Comparison of ENCODE assay signal across 16 cellular contexts in the genomic region with DNA sequence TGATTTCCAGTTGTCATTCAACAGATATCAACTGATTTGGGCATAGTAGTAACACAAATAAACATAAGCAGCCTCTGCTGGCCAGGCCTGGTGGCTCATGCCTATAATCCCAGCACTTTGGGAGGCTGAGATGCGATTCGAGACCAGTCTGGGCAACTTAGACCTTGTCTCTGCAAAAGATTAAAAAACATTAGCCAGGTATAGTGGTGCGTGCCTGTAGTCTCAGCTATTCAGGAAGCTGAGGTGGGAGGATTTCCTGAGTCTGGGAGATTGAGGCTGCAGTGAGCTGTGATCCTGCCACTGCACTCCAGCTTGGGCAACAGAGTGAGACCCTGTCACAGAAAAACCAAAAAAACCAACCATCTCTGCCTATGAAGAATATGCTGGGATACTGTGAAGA. TPM values are rescaled to one million over a fixed set of nuclear protein-coding genes. Genes with fewer than 3 reads are reported as not detected.
DNase-seq lines count a peak whose midpoint lies in the region; ATAC-seq and TF ChIP-seq lines count a peak whose summit lies in the region.
"Had no signal": no experiment of that assay in that cellular context is flagged by ENCODE, and none has a peak within 500 bp of the region (broad histone marks: within the 10 kb centered on the region; RNA-seq: fewer than 3 reads in every experiment).

No MANE protein-coding gene starts in this region.

- no peaks in the 10 kb centered on the region for H3K27me3 Mint-ChIP-seq in stimulated activated naive CD8-positive, alpha-beta T cell treated with anti-CD3 and anti-CD28 coated beads, Interleukin-15, Interleukin-2, amounts not matched to agents 100 ng/mL and 50 ng/mL, for 24 hours
- H3K27me3 Mint-ChIP-seq in activated T-helper 1 cell treated with anti-CD3 and anti-CD28 coated beads, Interleukin-12 subunit alpha, Interleukin-12 subunit beta, Interleukin-2, Interleukin-4 antibody, amounts not matched to agents 30 ng/mL and 10 ng/mL and 1 ng/mL, durations not matched to agents 14 hours and 24 hours and 36 hours (ENCODE audit: insufficient read depth): no peaks in the 10 kb centered on the region

- no peak for TF ChIP-seq EP300 in esophagus muscularis mucosa (IDR thresholded peaks at IDR 0.05)

- H3K9me3 ChIP-seq in esophagus muscularis mucosa: no peaks in the 10 kb centered on the region
- H3K9me3 ChIP-seq: upper lobe of left lung had no signal

- H3K36me3 ChIP-seq in esophagus muscularis mucosa: peaks cover 5 to 55% (median 28%) of the 10 kb centered on the region in 4 donors

- no peak for TF ChIP-seq POLR2A in esophagus muscularis mucosa (IDR thresholded peaks at IDR 0.05; ENCODE audit: low read depth)

- ATAC-seq in stimulated activated naive CD8-positive, alpha-beta T cell treated with anti-CD3 and anti-CD28 coated beads, Interleukin-15, Interleukin-2, amounts not matched to agents 100 U/mL and 50 U/mL, for 24 hours: no peak

- peak overlapping the region in 3 of 4 donors; percentile 2 to 22 (median 22) for H3K27ac ChIP-seq in esophagus muscularis mucosa (replicated peaks in 1 of 4)
- H3K27ac ChIP-seq: GM23248 had no signal

- no peak for DNase-seq in stimulated activated naive CD8-positive, alpha-beta T cell treated with anti-CD3 and anti-CD28 coated beads, Interleukin-15, Interleukin-2, amounts not matched to agents 100 U/mL and 50 U/mL, for 24 hours
- DNase-seq in activated T-helper 1 cell treated with anti-CD3 and anti-CD28 coated beads, Interleukin-12 subunit alpha, Interleukin-12 subunit beta, Interleukin-2, Interleukin-4 antibody, amounts not matched to agents 30 ng/mL and 10 ng/mL and 1 ng/mL, durations not matched to agents 14 hours and 24 hours and 36 hours (ENCODE audit: low spot score): no peak
- DNase-seq in esophagus muscularis mucosa (ENCODE audit: extremely low spot score) (no peak), GM13977 (ENCODE audit: low spot score) (no peak), NCI-H526 (lab: John Stamatoyannopoulos, UW) (no peak), ACHN (no peak), NCI-H2029 treated with DMSO at 0.1 percent for 48 hours (lab: John Stamatoyannopoulos, UW) (no peak)
- DNase-seq: activated CD4-positive, CD25-positive, alpha-beta regulatory T cell treated with anti-CD3 and anti-CD28 coated beads, Interleukin-2, amount 50 U/mL, for 72 hours; AML-193; GM23248; MV-4-11; stimulated activated CD4-positive, alpha-beta T cell treated with anti-CD3 and anti-CD28 coated beads, Interleukin-4, amount 100 ng/mL, for 24 hours; SW 1271; upper lobe of left lung had no signal

- intact Hi-C loops in activated T-helper 1 cell treated with anti-CD3 and anti-CD28 coated beads, Interleukin-12 subunit alpha, Interleukin-12 subunit beta, Interleukin-2, Interleukin-4 antibody, amounts not matched to agents 30 ng/mL and 10 ng/mL and 1 ng/mL, durations not matched to agents 14 hours and 24 hours and 36 hours (cut with micrococcal nuclease): no loop called here
- intact Hi-C loops in esophagus muscularis mucosa (cut with DNase I): no loop called here

- H3K9me3 Mint-ChIP-seq in stimulated activated naive CD8-positive, alpha-beta T cell treated with anti-CD3 and anti-CD28 coated beads, Interleukin-15, Interleukin-2, amounts not matched to agents 100 ng/mL and 50 ng/mL, for 24 hours: no peaks in the 10 kb centered on the region
- H3K9me3 Mint-ChIP-seq in activated T-helper 1 cell treated with anti-CD3 and anti-CD28 coated beads, Interleukin-12 subunit alpha, Interleukin-12 subunit beta, Interleukin-2, Interleukin-4 antibody, amounts not matched to agents 30 ng/mL and 10 ng/mL and 1 ng/mL, durations not matched to agents 14 hours and 24 hours and 36 hours: no peaks in the 10 kb centered on the region
- H3K9me3 Mint-ChIP-seq: activated T-helper 2 cell treated with anti-CD3 and anti-CD28 coated beads, Interferon-gamma antibody, Interleukin-2, Interleukin-4, amounts not matched to agents 10 μg/mL and 5 μg/mL and 100 μg/mL, durations not matched to agents 14 hours and 24 hours and 36 hours had no signal

- WGBS in esophagus muscularis mucosa: 66% methylated on average over 3 of the region's 3 CpGs

- TF ChIP-seq CTCF in esophagus muscularis mucosa (IDR thresholded peaks at IDR 0.05) (peak in 1 of 3 experiments; percentile 16), GM13977 (IDR thresholded peaks at IDR 0.05; ENCODE audit: extremely low read depth, insufficient read depth, missing control alignments) (no peak)

- H3K4me1 Mint-ChIP-seq in stimulated activated naive CD8-positive, alpha-beta T cell treated with anti-CD3 and anti-CD28 coated beads, Interleukin-15, Interleukin-2, amounts not matched to agents 100 ng/mL and 50 ng/mL, for 24 hours (ENCODE audit: low read depth): peaks cover 52% of the 10 kb centered on the region
- H3K4me1 Mint-ChIP-seq in activated T-helper 1 cell treated with anti-CD3 and anti-CD28 coated beads, Interleukin-12 subunit alpha, Interleukin-12 subunit beta, Interleukin-2, Interleukin-4 antibody, amounts not matched to agents 30 ng/mL and 10 ng/mL and 1 ng/mL, durations not matched to agents 14 hours and 24 hours and 36 hours (ENCODE audit: low read depth): peaks cover 51% of the 10 kb centered on the region

- H3K4me1 ChIP-seq in esophagus muscularis mucosa: peaks cover 19 to 75% (median 66%) of the 10 kb centered on the region in 4 donors

- H3K27me3 ChIP-seq in esophagus muscularis mucosa: no peaks in the 10 kb centered on the region
- H3K27me3 ChIP-seq: upper lobe of left lung had no signal

- H3K4me3 ChIP-seq in esophagus muscularis mucosa: no peak overlapping the region
- H3K4me3 ChIP-seq: GM23248, upper lobe of left lung had no signal

- H3K4me3 Mint-ChIP-seq in stimulated activated naive CD8-positive, alpha-beta T cell treated with anti-CD3 and anti-CD28 coated beads, Interleukin-15, Interleukin-2, amounts not matched to agents 100 ng/mL and 50 ng/mL, for 24 hours: no peak overlapping the region
- no peak overlapping the region for H3K4me3 Mint-ChIP-seq in activated T-helper 1 cell treated with anti-CD3 and anti-CD28 coated beads, Interleukin-12 subunit alpha, Interleukin-12 subunit beta, Interleukin-2, Interleukin-4 antibody, amounts not matched to agents 30 ng/mL and 10 ng/mL and 1 ng/mL, durations not matched to agents 14 hours and 24 hours and 36 hours

- in situ Hi-C loops in GM13977 (cut with MboI; ENCODE audit: low pct_unique_long_range_greater_than_20kb, low sequenced_read_pairs, unreplicated experiment): no loop called here
- in situ Hi-C loops in ACHN (cut with HindIII; ENCODE audit: low pct_ligation_motif_present, low pct_unique_long_range_greater_than_20kb, low sequenced_read_pairs): no loop called here

- peak overlapping the region; percentile 38 for H3K27ac Mint-ChIP-seq in stimulated activated naive CD8-positive, alpha-beta T cell treated with anti-CD3 and anti-CD28 coated beads, Interleukin-15, Interleukin-2, amounts not matched to agents 100 ng/mL and 50 ng/mL, for 24 hours
- peak overlapping the region; percentile 62 for H3K27ac Mint-ChIP-seq in activated T-helper 1 cell treated with anti-CD3 and anti-CD28 coated beads, Interleukin-12 subunit alpha, Interleukin-12 subunit beta, Interleukin-2, Interleukin-4 antibody, amounts not matched to agents 30 ng/mL and 10 ng/mL and 1 ng/mL, durations not matched to agents 14 hours and 24 hours and 36 hours
- H3K27ac Mint-ChIP-seq: activated T-helper 2 cell treated with anti-CD3 and anti-CD28 coated beads, Interferon-gamma antibody, Interleukin-2, Interleukin-4, amounts not matched to agents 10 μg/mL and 5 μg/mL and 100 μg/mL, durations not matched to agents 14 hours and 24 hours and 36 hours had no signal

- peaks cover 80% of the 10 kb centered on the region for H3K36me3 Mint-ChIP-seq in stimulated activated naive CD8-positive, alpha-beta T cell treated with anti-CD3 and anti-CD28 coated beads, Interleukin-15, Interleukin-2, amounts not matched to agents 100 ng/mL and 50 ng/mL, for 24 hours (ENCODE audit: low read depth)
- H3K36me3 Mint-ChIP-seq in activated T-helper 1 cell treated with anti-CD3 and anti-CD28 coated beads, Interleukin-12 subunit alpha, Interleukin-12 subunit beta, Interleukin-2, Interleukin-4 antibody, amounts not matched to agents 30 ng/mL and 10 ng/mL and 1 ng/mL, durations not matched to agents 14 hours and 24 hours and 36 hours (ENCODE audit: low read depth): peaks cover 40% of the 10 kb centered on the region

RNA-seq across cellular contexts. Expression of gene METAP2, which starts 7.1 kb away (rescaled TPM):
- 118 and 121 TPM in 2 replicates for total RNA-seq in activated T-helper 1 cell treated with anti-CD3 and anti-CD28 coated beads, Interleukin-12 subunit alpha, Interleukin-12 subunit beta, Interleukin-2, Interleukin-4 antibody, amounts not matched to agents 30 ng/mL and 10 ng/mL and 1 ng/mL, durations not matched to agents 14 hours and 24 hours and 36 hours
- 10 to 100 TPM; 52.6 to 76.2 (median 69.7) TPM for total RNA-seq in esophagus muscularis mucosa
